In the genomic region with DNA sequence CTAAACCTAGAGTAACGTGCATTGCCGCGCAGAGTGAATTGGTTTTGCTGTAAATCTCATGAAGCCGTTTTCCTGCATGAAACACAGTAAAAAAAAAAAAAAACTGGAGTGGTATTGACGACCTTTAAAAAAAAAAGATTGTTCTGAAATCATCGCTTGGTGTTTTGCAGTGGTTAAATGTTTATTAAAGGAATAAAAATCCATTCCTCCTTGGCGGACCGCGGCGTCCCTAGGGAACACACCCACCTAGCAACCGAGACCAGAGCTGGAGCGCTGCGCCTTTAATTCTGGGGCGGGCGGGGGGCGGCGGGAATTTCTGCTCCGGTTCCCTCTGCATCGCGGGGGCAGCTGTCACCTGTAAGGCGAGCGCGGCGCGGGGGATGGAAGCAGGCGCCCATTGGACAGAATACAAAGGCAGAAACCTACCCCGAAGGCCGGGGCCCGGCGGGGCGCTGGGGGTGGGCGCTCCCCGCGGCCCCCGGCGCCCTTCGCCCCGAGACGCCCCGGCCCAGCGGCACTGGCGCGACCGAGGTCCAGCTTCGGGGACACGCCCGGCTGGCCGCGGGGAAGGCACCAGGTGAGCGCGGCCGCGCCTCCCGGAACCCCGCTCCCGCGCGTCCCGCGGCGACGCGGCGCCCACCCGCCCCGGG, we compare ENCODE assay signal across 8 cellular contexts. TPM values are rescaled to one million over a fixed set of nuclear protein-coding genes. Genes with fewer than 3 reads are reported as not detected.
DNase-seq lines count a peak whose midpoint lies in the region; ATAC-seq, FAIRE-seq and TF ChIP-seq lines count a peak whose summit lies in the region.

A gene (plus strand): TSS at position 354 of the 650 bp plus-strand sequence. CDS start 320 bp downstream, outside the sequence.

- H3K27me3 Mint-ChIP-seq in activated T-cell treated with anti-CD3 and anti-CD28 coated beads, Interleukin-2, amount 50 U/mL, for 4 hours (ENCODE audit: low read depth), result peaks cover 49% of the 10 kb centered on the region

- FAIRE-seq in frontal cortex (lab: Jason Lieb, UNC), result no peak

- peaks cover 18% of the 10 kb centered on the region for H3K27me3 ChIP-seq in BJ (ENCODE audit: control insufficient read depth, insufficient read depth, low read length)

- POLR2A ChIA-PET in BJ (lab: Charles Lee) (no interaction called here), HEK293T (lab: Yijun Ruan, JAX) (interaction anchor here (1.2 kb wide), 2 partner anchors 12 to 76 kb away, joined by 4 to 5 read pairs; a partner anchor contains a TSS)

- peak within 1 kb of the TSS; percentile 17 for H3K4me3 ChIP-seq in BJ (ENCODE audit: low read depth, low read length)
- peak within 1 kb of the TSS; percentile 26 for H3K4me3 ChIP-seq in skeletal muscle cell (ENCODE audit: low read depth, low read length)

- TF ChIP-seq CTCF in BJ (IDR thresholded peaks at IDR 0.05; ENCODE audit: insufficient read depth, low read depth, low read length), result no peak

- peak; percentile 27 to 29 for ATAC-seq in activated T-cell treated with anti-CD3 and anti-CD28 coated beads, Interleukin-2, amount 50 U/mL, for 4 hours
- no peak for ATAC-seq in GM18498 (IDR thresholded peaks at IDR 0.05; ENCODE audit: unreplicated experiment)

- H3K9me3 Mint-ChIP-seq in activated T-cell treated with anti-CD3 and anti-CD28 coated beads, Interleukin-2, amount 50 U/mL, for 4 hours, result no peaks in the 10 kb centered on the region

- no peaks in the 10 kb centered on the region for H3K36me3 Mint-ChIP-seq in activated T-cell treated with anti-CD3 and anti-CD28 coated beads, Interleukin-2, amount 50 U/mL, for 4 hours (ENCODE audit: insufficient read depth)

- no peaks in the 10 kb centered on the region; the same call in 1 of the 2 replicates for H3K36me3 ChIP-seq in BJ (ENCODE audit: control insufficient read depth, insufficient read depth, low read length)

- peak within 1 kb of the TSS; percentile 70 for H3K4me3 Mint-ChIP-seq in activated T-cell treated with anti-CD3 and anti-CD28 coated beads, Interleukin-2, amount 50 U/mL, for 4 hours

- peaks cover 11% of the 10 kb centered on the region for H3K4me1 Mint-ChIP-seq in activated T-cell treated with anti-CD3 and anti-CD28 coated beads, Interleukin-2, amount 50 U/mL, for 4 hours (ENCODE audit: low read depth)

- CTCF ChIA-PET in BJ (lab: Yijun Ruan, JAX), result interaction anchor here (0.6 to 9.4 kb wide), 6 partner anchors 11 to 287 kb away, joined by 3 to 102 read pairs (median 4); no protein-coding TSS in a partner anchor
- CTCF ChIA-PET in HEK293T (lab: Yijun Ruan, JAX), result interaction anchor here (0.7 to 1.2 kb wide), 2 partner anchors 37 to 58 kb away, joined by 3 to 6 read pairs; no protein-coding TSS in a partner anchor

- DNase-seq in BJ (ENCODE audit: low read depth) (no peak), HEK293T (ENCODE audit: extremely low spot score) (peak; percentile 67), hypothalamus (lab: John Stamatoyannopoulos, UW) (peak in 30 of 51 donors; percentile 20 to 86 (median 48)), skeletal muscle cell (ENCODE audit: low read depth) (no peak), frontal cortex (ENCODE audit: low spot score in 2 of 2) (no peak), SW 1271 (lab: John Stamatoyannopoulos, UW) (no peak)
- no peak for DNase-seq in activated T-cell treated with anti-CD3 and anti-CD28 coated beads, Interleukin-2, amount 50 U/mL, for 4 hours

TF ChIP-seq in HEK293T, 16 proteins besides CTCF, POLR2A, EP300 and RAD21:
- TF ChIP-seq SUZ12 (IDR thresholded peaks at IDR 0.05), result no peak
- TF ChIP-seq ZNF384 (IDR thresholded peaks at IDR 0.05), result peak; percentile 4
- 0 out of 2 replicates have a peak, but pooled peaks have one; percentile 2 for TF ChIP-seq L3MBTL2 (conservative IDR thresholded peaks at IDR 0.05)
- TF ChIP-seq SP1 (IDR thresholded peaks at IDR 0.05), result no peak

RNA-seq across cellular contexts. Expression of the gene that starts here (rescaled TPM):
- 0.02 TPM in 1 of 2 replicates, not detected in the other for polyA plus RNA-seq in BJ (2011; rRNA removed)
- polyA minus RNA-seq in BJ (2011; rRNA and poly(A)+ RNA removed), result not detected in 2 replicates
- total RNA-seq in activated T-cell treated with anti-CD3 and anti-CD28 coated beads, Interleukin-2, amount 50 U/mL, for 4 hours, result under 1 TPM in 1 of 3 donors, not detected in 2; 0.05 TPM
- total RNA-seq in frontal cortex, result 4.5 TPM

Comparison
In these comparisons a context has a peak if more than half of its experiments do, and no peak if none do; other contexts are left out.
1. Peak in ATAC-seq in activated T-cell treated with anti-CD3 and anti-CD28 coated beads, Interleukin-2, amount 50 U/mL, for 4 hours; RNA of the gene not detected or under 1 TPM.
2. DNase-seq: peak in HEK293T (single experiment) and hypothalamus (30 of 51); none in BJ (single experiment), activated T-cell treated with anti-CD3 and anti-CD28 coated beads, Interleukin-2, amount 50 U/mL, for 4 hours (single experiment), skeletal muscle cell (single experiment), frontal cortex (0 of 2) and SW 1271 (0 of 2).